ENCODE assay signal across 17 cellular contexts in genomic region chr9:38019731-38020130, GRCh38. TPM values are rescaled to one million over a fixed set of nuclear protein-coding genes. Genes with fewer than 3 reads are reported as not detected.
DNase-seq lines count a peak whose midpoint lies in the region; ATAC-seq and TF ChIP-seq lines count a peak whose summit lies in the region.
"Had no signal": no experiment of that assay in that cellular context is flagged by ENCODE, and none has a peak within 500 bp of the region (broad histone marks: within the 10 kb centered on the region; RNA-seq: fewer than 3 reads in every experiment).

No MANE protein-coding gene starts in this region.

- H3K27me3 ChIP-seq in ascending aorta: no peaks in the 10 kb centered on the region
- no peaks in the 10 kb centered on the region for H3K27me3 ChIP-seq in hepatocyte
- H3K27me3 ChIP-seq in stomach smooth muscle (ENCODE audit: control insufficient read depth in 1 of 2, insufficient read depth in 2 of 2, low read length in 2 of 2): no peaks in the 10 kb centered on the region
- H3K27me3 ChIP-seq: SJSA1 had no signal

- H3K4me3 ChIP-seq in ascending aorta (no peak overlapping the region), hepatocyte (no peak overlapping the region), stomach smooth muscle (ENCODE audit: low read length in 2 of 2) (peak overlapping the region; percentile 17 to 40)
- H3K4me3 ChIP-seq: SJSA1 had no signal

- H3K79me2 ChIP-seq in hepatocyte: peaks cover 76% of the 10 kb centered on the region

- H3K4me1 ChIP-seq in ascending aorta: peaks cover 36 to 66% of the 10 kb centered on the region in 2 donors
- H3K4me1 ChIP-seq in hepatocyte (ENCODE audit: insufficient read depth): peaks cover 70% of the 10 kb centered on the region
- H3K4me1 ChIP-seq in stomach smooth muscle (ENCODE audit: control insufficient read depth, insufficient read depth, low read length): peaks cover 79% of the 10 kb centered on the region

- no peak overlapping the region for H2AFZ ChIP-seq in hepatocyte

- DNase-seq in DMS53 (lab: John Stamatoyannopoulos, UW) (peak; percentile 20), DMS53 treated with DMSO at 0.1 percent for 48 hours (lab: John Stamatoyannopoulos, UW; ENCODE audit: unreplicated experiment) (no peak), ascending aorta (ENCODE audit: low spot score in 2 of 2) (no peak), hepatocyte (ENCODE audit: low spot score) (no peak), kidney glomerular epithelial cell (lab: John Stamatoyannopoulos, UW) (no peak)
- no peak for DNase-seq in stimulated activated CD4-positive, alpha-beta T cell treated with anti-CD3 and anti-CD28 coated beads, Interleukin-12 subunit alpha, Interleukin-12 subunit beta, amount 100 ng/mL, for 4 hours
- DNase-seq: activated CD8-positive, alpha-beta memory T cell treated with anti-CD3 and anti-CD28 coated beads, Interleukin-2, amount 10 ng/mL, durations not matched to agents 7 days and 5 days; Calu3; KG1; natural killer cell; NCI-H146; NCI-H526; small intestine had no signal

- no peak for ATAC-seq in GM18858 (IDR thresholded peaks at IDR 0.05; ENCODE audit: unreplicated experiment)
- ATAC-seq: activated CD8-positive, alpha-beta memory T cell treated with anti-CD3 and anti-CD28 coated beads, Interleukin-2, amount 10 ng/mL, durations not matched to agents 7 days and 5 days had no signal

- peak overlapping the region; percentile 62 for H3K4me2 ChIP-seq in hepatocyte

- H4K20me1 ChIP-seq in hepatocyte (ENCODE audit: insufficient read depth, poor library complexity, severe bottlenecking): no peaks in the 10 kb centered on the region

- H3K27ac ChIP-seq in ascending aorta (peak overlapping the region; percentile 44 to 72), hepatocyte (peak overlapping the region; percentile 87), stomach smooth muscle (ENCODE audit: low read length) (peak overlapping the region; percentile 81)
- H3K27ac ChIP-seq: 22Rv1 had no signal

- 81% methylated on average over 3 of the region's 3 CpGs for WGBS in hepatocyte (ENCODE audit: low lambda C conversion rate, missing lambda C conversion rate)

- intact Hi-C loops in ascending aorta (cut with DNase I): loop anchor here (5.0 kb wide), 2 partner anchors 68 to 358 kb away; no protein-coding TSS in a partner anchor

- H3K36me3 ChIP-seq in ascending aorta: peaks cover 0 to 5% of the 10 kb centered on the region in 2 donors
- no peaks in the 10 kb centered on the region for H3K36me3 ChIP-seq in hepatocyte (replicated peaks; ENCODE audit: insufficient read depth, low read depth)
- H3K36me3 ChIP-seq in stomach smooth muscle (ENCODE audit: control insufficient read depth in 2 of 2, insufficient read depth in 2 of 2, low read length in 2 of 2): peaks cover 0 to 3% of the 10 kb centered on the region in 2 donors

- H3K9me2 ChIP-seq in hepatocyte (replicated peaks; ENCODE audit: insufficient read depth): no peaks in the 10 kb centered on the region

- TF ChIP-seq CTCF in ascending aorta (IDR thresholded peaks at IDR 0.05) (no peak), hepatocyte (IDR thresholded peaks at IDR 0.05; ENCODE audit: poor library complexity) (no peak)

- peak overlapping the region in 1 of 2 donors; percentile 44 for H3K9ac ChIP-seq in stomach smooth muscle (ENCODE audit: low read length in 2 of 2)

- no peaks in the 10 kb centered on the region for H3K9me3 ChIP-seq in ascending aorta
- H3K9me3 ChIP-seq in hepatocyte (ENCODE audit: low read depth): no peaks in the 10 kb centered on the region
- H3K9me3 ChIP-seq in stomach smooth muscle (ENCODE audit: control insufficient read depth in 2 of 2, low read length in 2 of 2): no peaks in the 10 kb centered on the region
- H3K9me3 ChIP-seq: SJSA1 had no signal

RNA-seq across cellular contexts. Expression of gene SHB, which starts 49.3 kb away (rescaled TPM):
- total RNA-seq in ascending aorta (77.8 TPM), hepatocyte (15.5 and 20.8 TPM in 2 replicates)
- polyA plus RNA-seq in hepatocyte: 36.1 and 48.3 TPM in 2 replicates

Comparison
In these comparisons a context has a peak if more than half of its experiments do, and no peak if none do; other contexts are left out.
1. H3K4me3 ChIP-seq: peak in stomach smooth muscle (2 of 2); none in ascending aorta (0 of 2) and hepatocyte (single experiment).
2. Peak in every context shown above with its lines, with median percentiles within 50 percentile points of each other: H3K27ac ChIP-seq.